In the genomic region with DNA sequence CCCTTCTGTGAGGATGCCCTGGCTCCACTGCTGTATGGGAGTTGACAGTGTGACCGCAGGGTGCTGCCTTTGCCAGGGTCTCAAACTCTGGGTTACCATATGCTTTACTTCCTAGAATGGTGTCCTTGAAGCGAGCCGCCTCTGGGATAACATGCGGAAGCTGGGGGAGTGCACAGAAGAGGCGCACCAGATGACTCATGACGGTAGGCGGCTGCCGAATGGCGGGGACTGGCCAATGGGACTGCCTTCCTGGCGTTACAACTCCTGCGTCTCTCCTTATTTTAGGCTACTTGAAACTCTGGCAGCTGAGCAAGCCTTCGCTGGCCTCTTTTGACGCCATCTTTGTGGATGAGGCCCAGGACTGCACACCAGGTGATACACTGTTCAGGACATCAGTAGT, we compare ENCODE assay signal across 25 cellular contexts. TPM values are rescaled to one million over a fixed set of nuclear protein-coding genes. Genes with fewer than 3 reads are reported as not detected.
DNase-seq lines count a peak whose midpoint lies in the region; ATAC-seq and TF ChIP-seq lines count a peak whose summit lies in the region.
"Had no signal": no experiment of that assay in that cellular context is flagged by ENCODE, and none has a peak within 500 bp of the region (broad histone marks: within the 10 kb centered on the region; RNA-seq: fewer than 3 reads in every experiment).

No MANE protein-coding gene starts in this region.

- no peaks in the 10 kb centered on the region for H3K79me2 ChIP-seq in osteoblast (ENCODE audit: insufficient read depth, low read length)

- H3K9me3 ChIP-seq in osteoblast (ENCODE audit: low read depth, low read length): no peaks in the 10 kb centered on the region
- H3K9me3 ChIP-seq: A549, BE2C, BLaER1 had no signal

- no peak overlapping the region for H3K4me3 Mint-ChIP-seq in activated T-cell treated with anti-CD3 and anti-CD28 coated beads, Interleukin-2, amount 50 U/mL, for 72 hours
- H3K4me3 Mint-ChIP-seq in stimulated activated effector memory CD8-positive, alpha-beta T cell treated with anti-CD3 and anti-CD28 coated beads, Interleukin-12 subunit alpha, Interleukin-12 subunit beta, amount 100 ng/mL, for 72 hours: no peak overlapping the region
- H3K4me3 Mint-ChIP-seq: CD14-positive monocyte; CD4-positive, alpha-beta memory T cell; CD4-positive, CD25-positive, alpha-beta regulatory T cell; CD8-positive, alpha-beta memory T cell had no signal

- H4K20me1 ChIP-seq in osteoblast (ENCODE audit: insufficient read depth, low read length): peaks cover 8% of the 10 kb centered on the region
- H4K20me1 ChIP-seq: BLaER1 had no signal

- no peaks in the 10 kb centered on the region for H3K9me3 Mint-ChIP-seq in activated T-cell treated with anti-CD3 and anti-CD28 coated beads, Interleukin-2, amount 50 U/mL, for 72 hours
- H3K9me3 Mint-ChIP-seq in stimulated activated effector memory CD8-positive, alpha-beta T cell treated with anti-CD3 and anti-CD28 coated beads, Interleukin-12 subunit alpha, Interleukin-12 subunit beta, amount 100 ng/mL, for 72 hours: no peaks in the 10 kb centered on the region
- H3K9me3 Mint-ChIP-seq: CD14-positive monocyte; CD4-positive, alpha-beta memory T cell; CD4-positive, CD25-positive, alpha-beta regulatory T cell; CD8-positive, alpha-beta memory T cell had no signal

- H3K27me3 ChIP-seq in osteoblast (ENCODE audit: insufficient read depth, low read length): no peaks in the 10 kb centered on the region
- H3K27me3 ChIP-seq: BE2C, BLaER1 had no signal

- no peak overlapping the region for H3K4me3 ChIP-seq in osteoblast (ENCODE audit: insufficient read depth, low read length)
- H3K4me3 ChIP-seq: A549, BLaER1, GM12878 had no signal

- ATAC-seq in activated T-cell treated with anti-CD3 and anti-CD28 coated beads, Interleukin-2, amount 50 U/mL, for 72 hours (replicated peaks in 1 of 2): no peak
- no peak for ATAC-seq in stimulated activated effector memory CD8-positive, alpha-beta T cell treated with anti-CD3 and anti-CD28 coated beads, Interleukin-12 subunit alpha, Interleukin-12 subunit beta, amount 100 ng/mL, for 72 hours
- no peak for ATAC-seq in HG03139 (IDR thresholded peaks at IDR 0.05; ENCODE audit: unreplicated experiment)
- ATAC-seq: A549, GM12878 had no signal

- H3K4me1 Mint-ChIP-seq in activated T-cell treated with anti-CD3 and anti-CD28 coated beads, Interleukin-2, amount 50 U/mL, for 72 hours (ENCODE audit: low read depth): no peaks in the 10 kb centered on the region
- H3K4me1 Mint-ChIP-seq in stimulated activated effector memory CD8-positive, alpha-beta T cell treated with anti-CD3 and anti-CD28 coated beads, Interleukin-12 subunit alpha, Interleukin-12 subunit beta, amount 100 ng/mL, for 72 hours: no peaks in the 10 kb centered on the region
- H3K4me1 Mint-ChIP-seq: CD14-positive monocyte; CD4-positive, alpha-beta memory T cell; CD8-positive, alpha-beta memory T cell had no signal

- H3K27ac Mint-ChIP-seq in activated T-cell treated with anti-CD3 and anti-CD28 coated beads, Interleukin-2, amount 50 U/mL, for 72 hours: peak overlapping the region; percentile 44
- peak overlapping the region; percentile 46 for H3K27ac Mint-ChIP-seq in stimulated activated effector memory CD8-positive, alpha-beta T cell treated with anti-CD3 and anti-CD28 coated beads, Interleukin-12 subunit alpha, Interleukin-12 subunit beta, amount 100 ng/mL, for 72 hours

- H3K4me2 ChIP-seq in osteoblast (ENCODE audit: insufficient read depth, low read length): no peak overlapping the region
- H3K4me2 ChIP-seq: A549, BLaER1 had no signal

- H3K4me1 ChIP-seq in osteoblast (ENCODE audit: insufficient read depth, low read length): no peaks in the 10 kb centered on the region
- H3K4me1 ChIP-seq: A549, BE2C, BLaER1 had no signal

- H2AFZ ChIP-seq in osteoblast (ENCODE audit: low read length): no peak overlapping the region

- no peaks in the 10 kb centered on the region for H3K27me3 Mint-ChIP-seq in activated T-cell treated with anti-CD3 and anti-CD28 coated beads, Interleukin-2, amount 50 U/mL, for 72 hours (ENCODE audit: low read depth)
- H3K27me3 Mint-ChIP-seq: CD4-positive, alpha-beta memory T cell; CD4-positive, CD25-positive, alpha-beta regulatory T cell; CD8-positive, alpha-beta memory T cell had no signal

- H3K36me3 ChIP-seq in osteoblast (ENCODE audit: insufficient read depth, low read length): peaks cover 90% of the 10 kb centered on the region

- no peak for TF ChIP-seq CTCF in osteoblast (IDR thresholded peaks at IDR 0.05; ENCODE audit: extremely low read depth, low read depth, low read length)

- no peak overlapping the region for H3K27ac ChIP-seq in osteoblast (ENCODE audit: low read depth, low read length)
- H3K27ac ChIP-seq: 22Rv1, A549, BLaER1 had no signal

- peaks cover 2 to 37% of the 10 kb centered on the region in 2 donors for H3K36me3 Mint-ChIP-seq in activated T-cell treated with anti-CD3 and anti-CD28 coated beads, Interleukin-2, amount 50 U/mL, for 72 hours (ENCODE audit: insufficient read depth in 2 of 2)
- H3K36me3 Mint-ChIP-seq in stimulated activated effector memory CD8-positive, alpha-beta T cell treated with anti-CD3 and anti-CD28 coated beads, Interleukin-12 subunit alpha, Interleukin-12 subunit beta, amount 100 ng/mL, for 72 hours: peaks cover 89% of the 10 kb centered on the region

- no peak for DNase-seq in activated T-cell treated with anti-CD3 and anti-CD28 coated beads, Interleukin-2, amount 50 U/mL, for 72 hours
- DNase-seq in activated T-cell treated with anti-CD3 and anti-CD28 coated beads for 4 hours (no peak), osteoblast (ENCODE audit: insufficient read length, low spot score, missing footprints) (peak; percentile 49)
- DNase-seq in stimulated activated effector memory CD8-positive, alpha-beta T cell treated with anti-CD3 and anti-CD28 coated beads, Interleukin-12 subunit alpha, Interleukin-12 subunit beta, amount 100 ng/mL, for 72 hours (ENCODE audit: low spot score in 2 of 2): no peak
- no peak for DNase-seq in activated CD4-positive, alpha-beta T cell treated with anti-CD3 and anti-CD28 coated beads, Interleukin-2, amount 50 U/mL, for 48 hours
- DNase-seq: ACHN; BE2C; C1 segment of cervical spinal cord; CD4-positive, alpha-beta memory T cell; CD4-positive, CD25-positive, alpha-beta regulatory T cell; CD8-positive, alpha-beta memory T cell; COR-L47; DMS 273 treated with DMSO at 0.1 percent for 48 hours; DMS153; DMS53; DMS79; DND-41; EL; GDM1 had no signal

RNA-seq across cellular contexts. Expression of gene FBH1, which starts 27.3 kb away (rescaled TPM):
- 10 to 100 TPM; 51.0 to 53.6 TPM for total RNA-seq in activated T-cell treated with anti-CD3 and anti-CD28 coated beads, Interleukin-2, amount 50 U/mL, for 72 hours
- 80.2 and 93.7 TPM in 2 replicates for total RNA-seq in osteoblast

RNA-seq across cellular contexts. Expression of gene ANKRD16, which starts 27.6 kb away (rescaled TPM):
- 1 to 10 TPM; 3.9 to 5.8 TPM for total RNA-seq in activated T-cell treated with anti-CD3 and anti-CD28 coated beads, Interleukin-2, amount 50 U/mL, for 72 hours
- 7.2 and 9.4 TPM in 2 replicates for total RNA-seq in osteoblast
